Comparison of ENCODE assay signal across 8 cellular contexts in genomic region chr1:171741872-171742576, GRCh38. TPM values are rescaled to one million over a fixed set of nuclear protein-coding genes. Genes with fewer than 3 reads are reported as not detected.
DNase-seq lines count a peak whose midpoint lies in the region; ATAC-seq and TF ChIP-seq lines count a peak whose summit lies in the region.

Gene VAMP4 (minus strand): TSS chr1:171742065. CDS start chr1:171738414, 3,651 bp downstream.

- H3K9me3 Mint-ChIP-seq in type B pancreatic cell = no peaks in the 10 kb centered on the region

- no peaks in the 10 kb centered on the region for H3K9me3 ChIP-seq in heart right ventricle

- WGBS in heart right ventricle, 2 donors = 0% methylated on average over 57 of the region's 57 CpGs

- H3K27ac ChIP-seq in heart right ventricle = peak within 1 kb of the TSS; percentile 85 to 97 (median 94)

- intact Hi-C loops in T-helper 1 cell treated with Interleukin-12 subunit alpha and Interleukin-12 subunit beta and Interleukin-4 antibody, amounts not matched to agents 30 ng/mL and 1 ng/mL, for 36 hours (cut with micrococcal nuclease) = loop anchor here (1.0 to 5.0 kb wide), 15 partner anchors 39 to 1947 kb away; partner anchors contain the start of genes DNM3, FMO4, GORAB and METTL13
- intact Hi-C loops in heart right ventricle (cut with DNase I) (loop anchor here in 7 of 10 donors (1.0 to 5.0 kb wide), 5 partner anchors 35 to 95 kb away; partner anchors contain the start of gene METTL13 (in 5 of the 7)), posterior vena cava (cut with DNase I) (no loop called here)

- H3K36me3 ChIP-seq in heart right ventricle = peaks cover 0 to 16% (median 10%) of the 10 kb centered on the region in 9 donors

- no peaks in the 10 kb centered on the region for H3K27me3 ChIP-seq in heart right ventricle

- peak; percentile 93 for ATAC-seq in HG02798 (IDR thresholded peaks at IDR 0.05; ENCODE audit: poor library complexity, unreplicated experiment)
- ATAC-seq in heart right ventricle = peak; percentile 92 to 96 (median 94)

- H3K27ac Mint-ChIP-seq in type B pancreatic cell = peak within 1 kb of the TSS; percentile 97

- peaks cover 4% of the 10 kb centered on the region for H3K36me3 Mint-ChIP-seq in type B pancreatic cell

- TF ChIP-seq POLR2A in GM15510 (IDR thresholded peaks at IDR 0.05; ENCODE audit: borderline replicate concordance, extremely low read depth, insufficient read length) = peak; percentile 78

- no peaks in the 10 kb centered on the region for H3K27me3 Mint-ChIP-seq in type B pancreatic cell

- no peak for TF ChIP-seq CTCF in heart right ventricle (IDR thresholded peaks at IDR 0.05)
- TF ChIP-seq CTCF in type B pancreatic cell (conservative IDR thresholded peaks at IDR 0.05) = no peak

- H3K4me1 Mint-ChIP-seq in type B pancreatic cell (ENCODE audit: unreplicated experiment) = peaks cover 39% of the 10 kb centered on the region

- H3K4me3 ChIP-seq in heart right ventricle = peak within 1 kb of the TSS; percentile 68 to 99 (median 89)

- H3K4me1 ChIP-seq in heart right ventricle = peaks cover 3 to 56% (median 27%) of the 10 kb centered on the region in 9 donors

- DNase-seq in NCI-H1417 treated with DMSO at 0.1 percent for 48 hours (lab: John Stamatoyannopoulos, UW) (peak; percentile 66), amniotic epithelial cell (ENCODE audit: low read depth) (peak; percentile 73), heart right ventricle (peak; percentile 89 to 90), posterior vena cava (ENCODE audit: low spot score) (peak; percentile 96), type B pancreatic cell (ENCODE audit: extremely low spot score, unreplicated experiment) (peak; percentile 83)

- H3K4me3 Mint-ChIP-seq in type B pancreatic cell = peak within 1 kb of the TSS; percentile 100

RNA-seq across cellular contexts. Expression of gene VAMP4, which starts in this region (rescaled TPM):
- 18.5 and 21.3 TPM in 2 replicates for total RNA-seq in T-helper 1 cell treated with Interleukin-12 subunit alpha and Interleukin-12 subunit beta and Interleukin-4 antibody, amounts not matched to agents 30 ng/mL and 1 ng/mL, for 36 hours
- total RNA-seq in heart right ventricle (10 to 100 TPM in 5 of 10 donors, 1 to 10 TPM in 5; 6.6 to 12.5 (median 9.2) TPM), posterior vena cava (10 to 100 TPM; 16.8 to 21.0 TPM), type B pancreatic cell (ENCODE audit: low replicate concordance) (10.2 TPM in 2 replicates)
- 1 to 10 TPM; 4.1 to 6.1 TPM for polyA plus RNA-seq in heart right ventricle

Comparison
In these comparisons a context has a peak if more than half of its experiments do, and no peak if none do; other contexts are left out.
1. Peak in every context shown above with its lines: DNase-seq, ATAC-seq, H3K4me3 ChIP-seq and H3K27ac ChIP-seq.
2. intact Hi-C loops: an anchor here in T-helper 1 cell treated with Interleukin-12 subunit alpha and Interleukin-12 subunit beta and Interleukin-4 antibody, amounts not matched to agents 30 ng/mL and 1 ng/mL, for 36 hours (1.0 to 5.0 kb wide) and heart right ventricle (1.0 to 5.0 kb wide); none called in posterior vena cava.